ENCODE assay signal across 17 cellular contexts in the genomic region with DNA sequence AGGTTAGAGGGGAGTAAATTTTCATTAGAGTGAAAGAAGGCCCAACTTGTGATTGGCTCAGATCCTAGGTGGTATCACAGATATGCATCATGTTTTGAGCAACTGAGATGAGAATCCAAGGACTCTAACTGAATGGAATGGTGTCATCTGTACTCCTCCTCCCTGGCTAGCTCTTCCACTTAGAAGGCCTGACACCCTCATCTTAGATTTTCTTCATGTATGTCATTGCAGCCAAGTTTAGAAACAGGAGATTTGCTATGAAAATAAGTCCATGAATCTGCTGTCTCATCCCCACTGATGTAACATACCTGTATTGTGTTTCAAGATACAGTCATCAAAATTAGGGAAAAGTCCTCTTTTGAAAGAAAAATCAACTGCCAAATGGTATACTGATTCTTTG.
"Had no signal": no experiment of that assay in that cellular context is flagged by ENCODE, and none has a peak within 500 bp of the region (broad histone marks: within the 10 kb centered on the region; RNA-seq: fewer than 3 reads in every experiment).

No MANE protein-coding gene starts in this region.

- H3K9me3 Mint-ChIP-seq: activated CD8-positive, alpha-beta T cell treated with anti-CD3 and anti-CD28 coated beads for 36 hours; activated T-cell treated with anti-CD3 and anti-CD28 coated beads, Interleukin-2, amount 50 U/mL, for 4 hours; natural killer cell; stimulated activated memory B cell treated with anti-CD40 and anti-IgM and Interleukin-4, amounts not matched to agents 10 μg/mL and 1 μg/mL and 100 μg/mL, for 72 hours; type B pancreatic cell had no signal

- H3K36me3 Mint-ChIP-seq: natural killer cell; stimulated activated memory B cell treated with anti-CD40 and anti-IgM and Interleukin-4, amounts not matched to agents 10 μg/mL and 1 μg/mL and 100 μg/mL, for 72 hours; type B pancreatic cell had no signal

- H3K4me3 ChIP-seq: colonic mucosa had no signal

- DNase-seq: activated CD4-positive, alpha-beta T cell treated with anti-CD3 and anti-CD28 coated beads for 4 hours; activated CD8-positive, alpha-beta T cell treated with anti-CD3 and anti-CD28 coated beads for 36 hours; activated effector memory CD4-positive, alpha-beta T cell treated with Interleukin-2 at 50 U/mL for 16 hours; activated naive CD4-positive, alpha-beta T cell treated with anti-CD3 and anti-CD28 coated beads, Interleukin-2, amount 50 U/mL, for 16 hours; activated T-cell treated with anti-CD3 and anti-CD28 coated beads, Interleukin-2, amount 50 U/mL, for 4 hours; colonic mucosa; effector CD8-positive, alpha-beta T cell; foreskin melanocyte; head of caudate nucleus; mesendoderm; natural killer cell; stimulated activated CD4-positive, alpha-beta T cell treated with anti-CD3 and anti-CD28 coated beads, Interleukin-12 subunit alpha, Interleukin-12 subunit beta, amount 100 ng/mL, for 4 hours; stimulated activated CD4-positive, alpha-beta T cell treated with anti-CD3 and anti-CD28 coated beads, Interleukin-2, amount 100 ng/mL, for 24 hours; T-helper 2 cell had no signal

- H3K27me3 ChIP-seq: colonic mucosa had no signal

- H3K4me1 ChIP-seq: colonic mucosa had no signal

- H3K27ac Mint-ChIP-seq: activated CD8-positive, alpha-beta T cell treated with anti-CD3 and anti-CD28 coated beads for 36 hours; natural killer cell; stimulated activated memory B cell treated with anti-CD40 and anti-IgM and Interleukin-4, amounts not matched to agents 10 μg/mL and 1 μg/mL and 100 μg/mL, for 72 hours; type B pancreatic cell had no signal

- H3K27ac ChIP-seq: colonic mucosa had no signal

- H3K36me3 ChIP-seq: colonic mucosa had no signal

- H3K4me1 Mint-ChIP-seq: natural killer cell; stimulated activated memory B cell treated with anti-CD40 and anti-IgM and Interleukin-4, amounts not matched to agents 10 μg/mL and 1 μg/mL and 100 μg/mL, for 72 hours had no signal

- H3K27me3 Mint-ChIP-seq: activated CD8-positive, alpha-beta T cell treated with anti-CD3 and anti-CD28 coated beads for 36 hours; type B pancreatic cell had no signal

- H3K9me3 ChIP-seq: colonic mucosa had no signal

- ATAC-seq: activated CD8-positive, alpha-beta T cell treated with anti-CD3 and anti-CD28 coated beads for 36 hours; activated T-cell treated with anti-CD3 and anti-CD28 coated beads, Interleukin-2, amount 50 U/mL, for 4 hours; natural killer cell; sciatic nerve; stimulated activated memory B cell treated with anti-CD40 and anti-IgM and Interleukin-4, amounts not matched to agents 10 μg/mL and 1 μg/mL and 100 μg/mL, for 72 hours had no signal

- H3K4me3 Mint-ChIP-seq: activated CD8-positive, alpha-beta T cell treated with anti-CD3 and anti-CD28 coated beads for 36 hours; activated T-cell treated with anti-CD3 and anti-CD28 coated beads, Interleukin-2, amount 50 U/mL, for 4 hours; natural killer cell; stimulated activated memory B cell treated with anti-CD40 and anti-IgM and Interleukin-4, amounts not matched to agents 10 μg/mL and 1 μg/mL and 100 μg/mL, for 72 hours; type B pancreatic cell had no signal
